ENCODE assay signal across 14 cellular contexts in genomic region chr16:27217256-27217655, GRCh38. TPM values are rescaled to one million over a fixed set of nuclear protein-coding genes. Genes with fewer than 3 reads are reported as not detected.
A peak's percentile ranks its signal among the peaks of the same experiment; 100 is the strongest.
DNase-seq lines count a peak whose midpoint lies in the region; ATAC-seq and TF ChIP-seq lines count a peak whose summit lies in the region.
"Had no signal": no experiment of that assay in that cellular context is flagged by ENCODE, and none has a peak within 500 bp of the region (broad histone marks: within the 10 kb centered on the region; RNA-seq: fewer than 3 reads in every experiment).

No MANE protein-coding gene starts in this region.

- no peak for TF ChIP-seq CTCF in neural crest cell (conservative IDR thresholded peaks at IDR 0.05)
- no peak for TF ChIP-seq CTCF in MM.1S (IDR thresholded peaks at IDR 0.05; ENCODE audit: low read length)

- H3K27me3 ChIP-seq in MM.1S (replicated peaks; ENCODE audit: insufficient read depth, low read length), result no peaks in the 10 kb centered on the region
- H3K27me3 ChIP-seq: transverse colon had no signal

- peaks cover 4% of the 10 kb centered on the region for H3K4me1 Mint-ChIP-seq in neural crest cell
- peaks cover 7% of the 10 kb centered on the region for H3K4me1 Mint-ChIP-seq in activated CD4-positive, alpha-beta T cell treated with anti-CD3 and anti-CD28 coated beads, Interleukin-2, amount 10 ng/mL, durations not matched to agents 7 days and 5 days
- H3K4me1 Mint-ChIP-seq: mesothelial cell of epicardium had no signal

- no peak overlapping the region for H3K9ac ChIP-seq in MM.1S (ENCODE audit: low read length)

- CTCF ChIA-PET in activated CD4-positive, alpha-beta T cell treated with anti-CD3 and anti-CD28 coated beads, Interleukin-2, amount 10 ng/mL, durations not matched to agents 7 days and 5 days (lab: Charles Lee), result interaction anchor here (1.7 to 2.0 kb wide), 3 partner anchors 13 to 18 kb away, joined by 3 to 8 read pairs (median 5); partner anchors contain the start of gene KDM8

- DNase-seq in EL (peak; percentile 36), amniotic epithelial cell (ENCODE audit: low read depth) (peak; percentile 70), globus pallidus (ENCODE audit: low spot score) (peak; percentile 47), neural crest cell (ENCODE audit: low read depth, low spot score) (no peak), cortex of kidney (lab: John Stamatoyannopoulos, UW) (no peak), MM.1S (no peak)
- DNase-seq in activated CD4-positive, alpha-beta T cell treated with anti-CD3 and anti-CD28 coated beads, Interleukin-2, amount 10 ng/mL, durations not matched to agents 7 days and 5 days, result no peak
- DNase-seq: CD4-positive, alpha-beta memory T cell; effector CD4-positive, alpha-beta T cell; NCI-H446; transverse colon had no signal

- no peaks in the 10 kb centered on the region for H3K36me3 ChIP-seq in MM.1S (replicated peaks; ENCODE audit: insufficient read depth, low read length)
- H3K36me3 ChIP-seq: transverse colon had no signal

- no peaks in the 10 kb centered on the region for H3F3A ChIP-seq in MM.1S (ENCODE audit: insufficient read depth, low read length)

- H3K4me2 ChIP-seq in MM.1S (ENCODE audit: low read depth, low read length), result no peak overlapping the region

- ATAC-seq in HG03039 (IDR thresholded peaks at IDR 0.05; ENCODE audit: unreplicated experiment), result no peak

- H3K27ac ChIP-seq in MM.1S (ENCODE audit: low read length), result no peak overlapping the region
- H3K27ac ChIP-seq: transverse colon had no signal

- H3K9me3 ChIP-seq in MM.1S (replicated peaks; ENCODE audit: insufficient read depth, low read length), result no peaks in the 10 kb centered on the region
- H3K9me3 ChIP-seq: transverse colon had no signal

- H3K4me3 Mint-ChIP-seq in neural crest cell, result no peak overlapping the region
- H3K4me3 Mint-ChIP-seq in activated CD4-positive, alpha-beta T cell treated with anti-CD3 and anti-CD28 coated beads, Interleukin-2, amount 10 ng/mL, durations not matched to agents 7 days and 5 days, result no peak overlapping the region
- H3K4me3 Mint-ChIP-seq: CD4-positive, alpha-beta memory T cell; mesothelial cell of epicardium; T-helper 1 cell treated with Interleukin-12 subunit alpha and Interleukin-12 subunit beta and Interleukin-4 antibody, amounts not matched to agents 30 μg/mL and 1 μg/mL, for 36 hours had no signal

- H3K79me2 ChIP-seq in MM.1S (ENCODE audit: low read length), result no peaks in the 10 kb centered on the region

- no peaks in the 10 kb centered on the region for H3K9me2 ChIP-seq in MM.1S (replicated peaks; ENCODE audit: insufficient read depth, low read length)

- peak overlapping the region; percentile 64 for H3K27ac Mint-ChIP-seq in neural crest cell (ENCODE audit: unreplicated experiment)
- H3K27ac Mint-ChIP-seq in activated CD4-positive, alpha-beta T cell treated with anti-CD3 and anti-CD28 coated beads, Interleukin-2, amount 10 ng/mL, durations not matched to agents 7 days and 5 days, result no peak overlapping the region
- H3K27ac Mint-ChIP-seq: mesothelial cell of epicardium; T-helper 1 cell treated with Interleukin-12 subunit alpha and Interleukin-12 subunit beta and Interleukin-4 antibody, amounts not matched to agents 30 μg/mL and 1 μg/mL, for 36 hours had no signal

- POLR2A ChIA-PET in activated CD4-positive, alpha-beta T cell treated with anti-CD3 and anti-CD28 coated beads, Interleukin-2, amount 10 ng/mL, durations not matched to agents 7 days and 5 days (lab: Charles Lee), result no interaction called here

- no peaks in the 10 kb centered on the region for H3K4me1 ChIP-seq in MM.1S (ENCODE audit: low read length)

- no peaks in the 10 kb centered on the region for H3K9me3 Mint-ChIP-seq in neural crest cell
- H3K9me3 Mint-ChIP-seq in activated CD4-positive, alpha-beta T cell treated with anti-CD3 and anti-CD28 coated beads, Interleukin-2, amount 10 ng/mL, durations not matched to agents 7 days and 5 days, result no peaks in the 10 kb centered on the region
- H3K9me3 Mint-ChIP-seq: mesothelial cell of epicardium; T-helper 1 cell treated with Interleukin-12 subunit alpha and Interleukin-12 subunit beta and Interleukin-4 antibody, amounts not matched to agents 30 μg/mL and 1 μg/mL, for 36 hours had no signal

- H3K27me3 Mint-ChIP-seq in neural crest cell (ENCODE audit: low read depth), result no peaks in the 10 kb centered on the region
- no peaks in the 10 kb centered on the region for H3K27me3 Mint-ChIP-seq in activated CD4-positive, alpha-beta T cell treated with anti-CD3 and anti-CD28 coated beads, Interleukin-2, amount 10 ng/mL, durations not matched to agents 7 days and 5 days
- H3K27me3 Mint-ChIP-seq: CD4-positive, alpha-beta memory T cell had no signal

- no peak overlapping the region for H2AFZ ChIP-seq in MM.1S (ENCODE audit: low read length)

- no peak overlapping the region for H3K4me3 ChIP-seq in MM.1S (ENCODE audit: low read length)
- H3K4me3 ChIP-seq: transverse colon had no signal

- no peaks in the 10 kb centered on the region for H4K20me1 ChIP-seq in MM.1S (ENCODE audit: insufficient read depth, low read length)

- no peaks in the 10 kb centered on the region for H3K36me3 Mint-ChIP-seq in neural crest cell (ENCODE audit: low read depth)
- peaks cover 24% of the 10 kb centered on the region for H3K36me3 Mint-ChIP-seq in activated CD4-positive, alpha-beta T cell treated with anti-CD3 and anti-CD28 coated beads, Interleukin-2, amount 10 ng/mL, durations not matched to agents 7 days and 5 days (ENCODE audit: low read depth)

RNA-seq across cellular contexts. Expression of gene KDM8, which starts 13.9 kb away (rescaled TPM):
- 15.6 and 16.3 TPM in 2 replicates for total RNA-seq in neural crest cell
- total RNA-seq in activated CD4-positive, alpha-beta T cell treated with anti-CD3 and anti-CD28 coated beads, Interleukin-2, amount 10 ng/mL, durations not matched to agents 7 days and 5 days, result 10 to 100 TPM; 22.5 to 25.0 TPM

RNA-seq across cellular contexts. Expression of gene NSMCE1, which starts 51.3 kb away (rescaled TPM):
- total RNA-seq in neural crest cell, result 30.4 and 32.6 TPM in 2 replicates
- 100 to 1,000 TPM in 1 of 2 experiments, 10 to 100 TPM in 1; 95.8 to 106 TPM for total RNA-seq in activated CD4-positive, alpha-beta T cell treated with anti-CD3 and anti-CD28 coated beads, Interleukin-2, amount 10 ng/mL, durations not matched to agents 7 days and 5 days

Comparison
In these comparisons a context has a peak if more than half of its experiments do, and no peak if none do; other contexts are left out.
1. DNase-seq: peak in EL (single experiment), amniotic epithelial cell (single experiment) and globus pallidus (single experiment); none in neural crest cell (single experiment), cortex of kidney (single experiment), MM.1S (single experiment) and activated CD4-positive, alpha-beta T cell treated with anti-CD3 and anti-CD28 coated beads, Interleukin-2, amount 10 ng/mL, durations not matched to agents 7 days and 5 days (single experiment).